8 cellular contexts compared by ENCODE assay signal in genomic region chr1:197775282-197776262, GRCh38. TPM values are rescaled to one million over a fixed set of nuclear protein-coding genes. Genes with fewer than 3 reads are reported as not detected.
DNase-seq lines count a peak whose midpoint lies in the region; ATAC-seq and TF ChIP-seq lines count a peak whose summit lies in the region.

DENND1B (minus strand) TSS chr1:197775480; CDS start chr1:197775155, 325 bp downstream.

- H4K20me1 ChIP-seq in PC-3 (ENCODE audit: low read length) = peaks cover 6% of the 10 kb centered on the region; the same call in 1 of the 2 replicates

- no peaks in the 10 kb centered on the region for H3K27me3 ChIP-seq in PC-3 (ENCODE audit: low read length)

- DNase-seq in CD1c-positive myeloid dendritic cell (ENCODE audit: extremely low spot score) (peak; percentile 93), PC-3 (peak; percentile 66), fibroblast of gingiva (ENCODE audit: low read depth) (peak; percentile 45)
- peak; percentile 84 for DNase-seq in activated T-cell treated with anti-CD3 and anti-CD28 coated beads, Interleukin-2, amount 50 U/mL, for 24 hours
- peak; percentile 90 for DNase-seq in natural killer cell treated with Interleukin-12 subunit alpha and Interleukin-12 subunit beta and Interleukin-15 and Interleukin-18, amount 100 ng/mL, for 72 hours (ENCODE audit: low spot score)
- peak; percentile 81 for DNase-seq in stimulated activated naive CD8-positive, alpha-beta T cell treated with anti-CD3 and anti-CD28 coated beads, Interleukin-15, Interleukin-2, amounts not matched to agents 100 U/mL and 50 U/mL, for 24 hours

- H3K9me2 ChIP-seq in PC-3 (replicated peaks; ENCODE audit: low read length) = no peaks in the 10 kb centered on the region

- CTCF ChIA-PET in PC-3 (lab: Charles Lee) = interaction anchor here (0.5 kb wide), 1 partner anchor 380 kb away, joined by 4 read pairs; no protein-coding TSS in a partner anchor

- no peak for TF ChIP-seq CTCF in PC-3 (conservative IDR thresholded peaks at IDR 0.05; ENCODE audit: low read depth, low read length)

- H3K4me1 ChIP-seq in PC-3 (ENCODE audit: insufficient read depth, low read length) = peaks cover 33% of the 10 kb centered on the region

- peaks cover 3% of the 10 kb centered on the region for H3F3A ChIP-seq in PC-3 (ENCODE audit: low read length, unreplicated experiment)

- H3K27ac Mint-ChIP-seq in activated T-cell treated with anti-CD3 and anti-CD28 coated beads, Interleukin-2, amount 50 U/mL, for 24 hours = peak within 1 kb of the TSS; percentile 100
- peak within 1 kb of the TSS; percentile 99 for H3K27ac Mint-ChIP-seq in natural killer cell treated with Interleukin-12 subunit alpha and Interleukin-12 subunit beta and Interleukin-15 and Interleukin-18, amount 100 ng/mL, for 72 hours

- peak within 1 kb of the TSS; percentile 91 for H3K9ac ChIP-seq in PC-3 (ENCODE audit: low read length)

- peaks cover 39% of the 10 kb centered on the region for H3K79me2 ChIP-seq in PC-3 (ENCODE audit: low read length)

- H3K4me2 ChIP-seq in PC-3 (ENCODE audit: low read length) = peak within 1 kb of the TSS; percentile 96

- no peaks in the 10 kb centered on the region for H3K27me3 Mint-ChIP-seq in activated T-cell treated with anti-CD3 and anti-CD28 coated beads, Interleukin-2, amount 50 U/mL, for 24 hours
- no peaks in the 10 kb centered on the region for H3K27me3 Mint-ChIP-seq in natural killer cell treated with Interleukin-12 subunit alpha and Interleukin-12 subunit beta and Interleukin-15 and Interleukin-18, amount 100 ng/mL, for 72 hours

- H3K27ac ChIP-seq in PC-3 (ENCODE audit: low read length) = peak within 1 kb of the TSS; percentile 97

- H3K36me3 ChIP-seq in PC-3 (ENCODE audit: low read depth, low read length) = no peaks in the 10 kb centered on the region

- H3K9me3 Mint-ChIP-seq in activated T-cell treated with anti-CD3 and anti-CD28 coated beads, Interleukin-2, amount 50 U/mL, for 24 hours = no peaks in the 10 kb centered on the region
- no peaks in the 10 kb centered on the region for H3K9me3 Mint-ChIP-seq in natural killer cell treated with Interleukin-12 subunit alpha and Interleukin-12 subunit beta and Interleukin-15 and Interleukin-18, amount 100 ng/mL, for 72 hours

- POLR2A ChIA-PET in PC-3 (lab: Charles Lee; ENCODE audit: unreplicated experiment) = no interaction called here

- H3K4me3 ChIP-seq in PC-3 (ENCODE audit: low read length) = peak within 1 kb of the TSS; percentile 75

- no TSS peak for BruUV-seq in PC-3 (replicated peaks; lab: Mats Ljungman, UMichigan)

- H3K9me3 ChIP-seq in PC-3 (ENCODE audit: low read length) = no peaks in the 10 kb centered on the region

- H2AFZ ChIP-seq in PC-3 (ENCODE audit: low read length) = peak within 1 kb of the TSS; percentile 69

- ATAC-seq in GM19397 (IDR thresholded peaks at IDR 0.05; ENCODE audit: unreplicated experiment) = peak; percentile 80
- ATAC-seq in HG03558 (IDR thresholded peaks at IDR 0.05; ENCODE audit: extremely low read depth, unreplicated experiment) = peak; percentile 46
- ATAC-seq in PC-3 = peak; percentile 52
- peak; percentile 81 to 87 for ATAC-seq in natural killer cell treated with Interleukin-12 subunit alpha and Interleukin-12 subunit beta and Interleukin-15 and Interleukin-18, amount 100 ng/mL, for 72 hours
- peak; percentile 72 for ATAC-seq in stimulated activated naive CD8-positive, alpha-beta T cell treated with anti-CD3 and anti-CD28 coated beads, Interleukin-15, Interleukin-2, amounts not matched to agents 100 U/mL and 50 U/mL, for 24 hours

- intact Hi-C loops in PC-3 (cut with micrococcal nuclease) = loop anchor here (2.0 to 5.0 kb wide), 2 partner anchors 157 to 382 kb away; partner anchors contain the start of gene NEK7

- peaks cover 73% of the 10 kb centered on the region for H3K4me1 Mint-ChIP-seq in activated T-cell treated with anti-CD3 and anti-CD28 coated beads, Interleukin-2, amount 50 U/mL, for 24 hours (ENCODE audit: low read depth)
- peaks cover 55 to 68% of the 10 kb centered on the region in 2 donors for H3K4me1 Mint-ChIP-seq in natural killer cell treated with Interleukin-12 subunit alpha and Interleukin-12 subunit beta and Interleukin-15 and Interleukin-18, amount 100 ng/mL, for 72 hours (ENCODE audit: low read depth in 2 of 2)

- H3K4me3 Mint-ChIP-seq in activated T-cell treated with anti-CD3 and anti-CD28 coated beads, Interleukin-2, amount 50 U/mL, for 24 hours = peak within 1 kb of the TSS; percentile 85
- H3K4me3 Mint-ChIP-seq in natural killer cell treated with Interleukin-12 subunit alpha and Interleukin-12 subunit beta and Interleukin-15 and Interleukin-18, amount 100 ng/mL, for 72 hours = peak within 1 kb of the TSS; percentile 95

- peaks cover 16% of the 10 kb centered on the region for H3K36me3 Mint-ChIP-seq in activated T-cell treated with anti-CD3 and anti-CD28 coated beads, Interleukin-2, amount 50 U/mL, for 24 hours (ENCODE audit: low read depth)
- H3K36me3 Mint-ChIP-seq in natural killer cell treated with Interleukin-12 subunit alpha and Interleukin-12 subunit beta and Interleukin-15 and Interleukin-18, amount 100 ng/mL, for 72 hours = no peaks in the 10 kb centered on the region

RNA-seq across cellular contexts. Expression of gene DENND1B, which starts in this region (rescaled TPM):
- total RNA-seq in PC-3 (2014; rRNA removed) = 7.4 and 10.9 TPM in 2 replicates
- 10 to 100 TPM; 26.1 to 27.7 TPM for total RNA-seq in natural killer cell treated with Interleukin-12 subunit alpha and Interleukin-12 subunit beta and Interleukin-15 and Interleukin-18, amount 100 ng/mL, for 72 hours

Comparison
In these comparisons a context has a peak if more than half of its experiments do, and no peak if none do; other contexts are left out.
1. Peak in every context shown above with its lines: DNase-seq, ATAC-seq, H3K4me3 ChIP-seq and H3K27ac ChIP-seq.